In the genomic region with DNA sequence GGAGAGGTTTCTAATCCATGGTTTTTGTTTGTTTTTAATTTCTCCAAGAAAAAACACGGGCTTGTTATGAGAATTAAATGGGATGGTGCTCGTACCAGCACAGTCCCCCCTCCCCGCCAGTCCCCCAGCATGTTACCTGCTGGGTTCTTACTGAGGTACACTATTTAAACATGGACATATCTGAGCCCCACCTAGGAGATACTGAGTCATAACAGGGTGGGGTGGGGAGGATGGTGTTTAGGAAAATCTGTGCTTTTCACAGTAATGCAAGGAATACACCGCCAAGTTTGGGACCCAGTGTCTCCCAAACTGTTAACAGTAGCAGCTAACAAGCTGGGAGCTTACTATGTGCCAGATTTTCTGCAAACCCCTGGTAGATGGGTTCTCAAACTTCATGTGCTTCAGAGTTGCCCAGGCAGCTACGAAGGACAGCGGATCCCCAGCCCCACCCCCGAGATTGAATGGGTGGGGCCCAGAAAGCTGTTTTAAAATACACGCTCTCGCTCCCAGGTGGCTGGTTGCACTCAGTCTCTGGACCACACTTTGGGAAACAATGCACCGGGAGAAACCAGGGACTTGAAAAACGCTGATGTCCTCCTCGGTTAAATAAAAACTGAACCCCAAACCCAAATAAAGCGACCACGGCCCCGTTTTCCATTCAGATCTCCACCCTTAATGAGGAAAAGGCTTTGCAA, we compare ENCODE assay signal across 8 cellular contexts. TPM values are rescaled to one million over a fixed set of nuclear protein-coding genes. Genes with fewer than 3 reads are reported as not detected.
A peak's percentile ranks its signal among the peaks of the same experiment; 100 is the strongest.
DNase-seq lines count a peak whose midpoint lies in the region; ATAC-seq, FAIRE-seq and TF ChIP-seq lines count a peak whose summit lies in the region.

No MANE protein-coding gene starts in this region.

- H3K4me1 Mint-ChIP-seq in activated naive CD8-positive, alpha-beta T cell (ENCODE audit: low read depth), result peaks cover 26% of the 10 kb centered on the region

- peak overlapping the region; percentile 93 for H3K27ac Mint-ChIP-seq in activated naive CD8-positive, alpha-beta T cell

- peaks cover 2% of the 10 kb centered on the region for H3K36me3 Mint-ChIP-seq in activated naive CD8-positive, alpha-beta T cell

- no peaks in the 10 kb centered on the region for H3K9me3 ChIP-seq in Peyer's patch

- ATAC-seq in HG03108 (IDR thresholded peaks at IDR 0.05; ENCODE audit: unreplicated experiment), result peak; percentile 38
- peak; percentile 28 to 51 for ATAC-seq in left cardiac atrium

- intact Hi-C loops in left cardiac atrium (cut with DNase I), result no loop called here

- TF ChIP-seq POLR2A in Peyer's patch (IDR thresholded peaks at IDR 0.05), result no peak

- peak overlapping the region; percentile 71 to 87 (median 86) for H3K4me3 ChIP-seq in Peyer's patch

- H3K9me3 Mint-ChIP-seq in activated naive CD8-positive, alpha-beta T cell (ENCODE audit: low read depth), result no peaks in the 10 kb centered on the region

- H3K27me3 ChIP-seq in Peyer's patch, result no peaks in the 10 kb centered on the region

- H3K27ac ChIP-seq in Peyer's patch, result peak overlapping the region; percentile 88 to 94 (median 88)

- peaks cover 0 to 14% (median 0%) of the 10 kb centered on the region in 3 donors for H3K36me3 ChIP-seq in Peyer's patch

- TF ChIP-seq CTCF in GM13977 (IDR thresholded peaks at IDR 0.05; ENCODE audit: extremely low read depth, insufficient read depth, missing control alignments) (no peak), Peyer's patch (IDR thresholded peaks at IDR 0.05) (no peak), D721Med (IDR thresholded peaks at IDR 0.05; ENCODE audit: insufficient read depth, missing control alignments) (no peak)

- no peaks in the 10 kb centered on the region for H3K27me3 Mint-ChIP-seq in activated naive CD8-positive, alpha-beta T cell

- H3K4me1 ChIP-seq in Peyer's patch, result peaks cover 0 to 9% (median 0%) of the 10 kb centered on the region in 4 donors

- in situ Hi-C loops in ACHN (cut with HindIII; ENCODE audit: low pct_ligation_motif_present, low pct_unique_long_range_greater_than_20kb, low sequenced_read_pairs), result no loop called here
- in situ Hi-C loops in GM13977 (cut with MboI; ENCODE audit: low pct_unique_long_range_greater_than_20kb, low sequenced_read_pairs, unreplicated experiment), result no loop called here

- H3K4me3 Mint-ChIP-seq in activated naive CD8-positive, alpha-beta T cell, result peak overlapping the region; percentile 93

- FAIRE-seq in D721Med (lab: Jason Lieb, UNC), result no peak

- peak; percentile 35 for DNase-seq in ACHN
- DNase-seq in GM13977 (ENCODE audit: low spot score), result peak; percentile 68
- peak; percentile 50 to 65 (median 62) for DNase-seq in Peyer's patch
- DNase-seq in left cardiac atrium, result peak; percentile 36
- peak; percentile 7 for DNase-seq in renal cortical epithelial cell (ENCODE audit: low read depth)
- DNase-seq in D721Med (ENCODE audit: insufficient read length, low spot score), result no peak

RNA-seq across cellular contexts. Expression of a gene that starts 1.0 kb away (rescaled TPM):
- 10 to 100 TPM; 10.5 to 32.9 (median 16.1) TPM for total RNA-seq in Peyer's patch
- total RNA-seq in left cardiac atrium, result 1 to 10 TPM; 6.7 to 8.6 TPM
- total RNA-seq in renal cortical epithelial cell, result 23.8 and 30.9 TPM in 2 replicates
